1 cellular context compared by ENCODE assay signal in genomic region chr12:132602578-132603239, GRCh38.
TF ChIP-seq lines count a peak whose summit lies in the region.

No MANE protein-coding gene starts in this region.

TF ChIP-seq in endothelial cell of umbilical vein, 7 proteins besides CTCF, POLR2A, EP300 and RAD21:
- no peak for TF ChIP-seq MAX (IDR thresholded peaks at IDR 0.05; ENCODE audit: insufficient read depth, insufficient read length)
- TF ChIP-seq MYC (IDR thresholded peaks at IDR 0.05; ENCODE audit: low read depth, low read length) = no peak
- no peak for TF ChIP-seq EZH2 (IDR thresholded peaks at IDR 0.05; ENCODE audit: borderline replicate concordance, low read depth, low read length, severe bottlenecking)
- TF ChIP-seq POLR2AphosphoS5 (IDR thresholded peaks at IDR 0.05; ENCODE audit: insufficient read depth, low read depth, low read length) = no peak
- no peak for TF ChIP-seq FOS (IDR thresholded peaks at IDR 0.05; ENCODE audit: borderline replicate concordance, insufficient read depth, low read length)
- no peak for TF ChIP-seq GATA2 (IDR thresholded peaks at IDR 0.05; ENCODE audit: insufficient read depth, insufficient read length, low read depth, low read length)
- TF ChIP-seq JUN (IDR thresholded peaks at IDR 0.05; ENCODE audit: borderline replicate concordance, insufficient read depth, insufficient read length, low read depth) = no peak
